In the genomic region with DNA sequence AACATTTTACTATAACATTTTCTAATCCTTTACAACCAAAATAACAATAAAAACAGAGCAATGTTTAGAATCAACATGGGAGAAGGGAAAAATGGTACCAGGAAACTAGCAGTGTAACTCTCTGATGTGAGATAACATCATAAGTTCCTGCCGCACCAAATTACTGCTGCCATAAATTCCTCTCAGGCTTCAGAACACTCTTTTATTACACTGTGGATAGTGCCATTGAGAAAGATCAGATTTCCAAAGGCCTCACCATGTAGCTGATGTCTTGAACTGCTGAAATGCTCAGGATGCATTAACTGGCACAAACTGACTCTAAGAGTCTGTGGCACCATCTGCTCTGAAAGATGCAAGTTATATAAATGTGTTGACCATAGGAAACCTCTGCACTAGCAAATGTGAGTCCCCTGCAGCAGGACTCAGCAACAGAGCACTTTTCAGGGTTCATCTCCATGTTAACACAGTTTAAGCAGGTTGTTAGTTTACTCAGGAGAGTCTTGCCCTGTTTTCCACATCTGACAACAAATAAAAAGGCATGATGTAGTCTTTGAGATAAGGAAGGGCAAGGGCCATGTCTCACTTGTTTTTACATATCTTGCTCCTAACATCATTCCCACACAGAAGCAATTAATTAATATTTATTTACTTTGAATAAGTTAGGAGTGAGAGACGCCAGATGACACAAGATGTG, we compare ENCODE assay signal across 17 cellular contexts.
DNase-seq lines count a peak whose midpoint lies in the region; ATAC-seq and TF ChIP-seq lines count a peak whose summit lies in the region.
"Had no signal": no experiment of that assay in that cellular context is flagged by ENCODE, and none has a peak within 500 bp of the region (broad histone marks: within the 10 kb centered on the region; RNA-seq: fewer than 3 reads in every experiment).

No MANE protein-coding gene starts in this region.

- H3K36me3 ChIP-seq in colonic mucosa = no peaks in the 10 kb centered on the region

- H3K27me3 Mint-ChIP-seq in mesothelial cell of epicardium (ENCODE audit: low read depth) = no peaks in the 10 kb centered on the region
- H3K27me3 Mint-ChIP-seq: CD4-positive, CD25-positive, alpha-beta regulatory T cell had no signal

- ATAC-seq in GM21576 (IDR thresholded peaks at IDR 0.05; ENCODE audit: unreplicated experiment) = no peak

- DNase-seq in ELF-1 (ENCODE audit: low read depth, low spot score) = peak; percentile 3
- DNase-seq in NCI-H524 (lab: John Stamatoyannopoulos, UW) = peak; percentile 17 to 75
- peak; percentile 42 for DNase-seq in colonic mucosa
- peak; percentile 19 for DNase-seq in pons (ENCODE audit: low spot score)
- no peak for DNase-seq in GM19240 (ENCODE audit: insufficient read length, low spot score)
- no peak for DNase-seq in mesothelial cell of epicardium (ENCODE audit: low spot score in 2 of 2, unreplicated experiment in 2 of 2)
- DNase-seq: Calu3; CD4-positive, CD25-positive, alpha-beta regulatory T cell; DMS79; GOT3; KBM-7; NCI-H1048; NCI-H1694; NCI-H226; NCI-H526 treated with DMSO at 0.1 percent for 48 hours; SHP77 treated with DMSO at 0.1 percent for 48 hours had no signal

- TF ChIP-seq CTCF in colonic mucosa (IDR thresholded peaks at IDR 0.05) (no peak), mesothelial cell of epicardium (IDR thresholded peaks at IDR 0.05; ENCODE audit: unreplicated experiment) (no peak)

- H3K27ac Mint-ChIP-seq in mesothelial cell of epicardium = no peak overlapping the region
- H3K27ac Mint-ChIP-seq: CD4-positive, CD25-positive, alpha-beta regulatory T cell had no signal

- no peaks in the 10 kb centered on the region for H3K27me3 ChIP-seq in colonic mucosa

- H3K4me3 Mint-ChIP-seq in mesothelial cell of epicardium = no peak overlapping the region
- H3K4me3 Mint-ChIP-seq: CD4-positive, CD25-positive, alpha-beta regulatory T cell had no signal

- intact Hi-C loops in colonic mucosa (cut with DNase I) = no loop called here

- H3K4me1 Mint-ChIP-seq in mesothelial cell of epicardium = peaks cover 5% of the 10 kb centered on the region
- H3K4me1 Mint-ChIP-seq: CD4-positive, CD25-positive, alpha-beta regulatory T cell had no signal

- H3K4me3 ChIP-seq in colonic mucosa = no peak overlapping the region

- H3K9ac ChIP-seq in colonic mucosa (ENCODE audit: low read depth in 2 of 2, low read length in 2 of 2) = no peak overlapping the region

- H3K9me3 ChIP-seq in colonic mucosa = no peaks in the 10 kb centered on the region

- peaks cover 11% of the 10 kb centered on the region for H3K9me3 Mint-ChIP-seq in mesothelial cell of epicardium

- no peak overlapping the region for H3K27ac ChIP-seq in colonic mucosa

- no peaks in the 10 kb centered on the region for H3K4me1 ChIP-seq in colonic mucosa

- H3K36me3 Mint-ChIP-seq in mesothelial cell of epicardium = no peaks in the 10 kb centered on the region
- H3K36me3 Mint-ChIP-seq: CD4-positive, CD25-positive, alpha-beta regulatory T cell had no signal

Comparison
In these comparisons a context has a peak if more than half of its experiments do, and no peak if none do; other contexts are left out.
1. DNase-seq: peak in ELF-1 (single experiment), NCI-H524 (2 of 2), colonic mucosa (single experiment) and pons (single experiment); none in GM19240 (single experiment) and mesothelial cell of epicardium (0 of 2).